In genomic region chr6:34239893-34240292, GRCh38 we compare ENCODE assay signal across 13 cellular contexts. TPM values are rescaled to one million over a fixed set of nuclear protein-coding genes. Genes with fewer than 3 reads are reported as not detected.
DNase-seq lines count a peak whose midpoint lies in the region; ATAC-seq and TF ChIP-seq lines count a peak whose summit lies in the region.
"Had no signal": no experiment of that assay in that cellular context is flagged by ENCODE, and none has a peak within 500 bp of the region (broad histone marks: within the 10 kb centered on the region; RNA-seq: fewer than 3 reads in every experiment).

No MANE protein-coding gene starts in this region.

- H3K4me3 Mint-ChIP-seq in activated T-cell treated with anti-CD3 and anti-CD28 coated beads, Interleukin-2, amount 50 U/mL, for 72 hours: peak overlapping the region; percentile 86 to 91
- no peak overlapping the region for H3K4me3 Mint-ChIP-seq in stimulated activated memory B cell treated with anti-CD40 and anti-IgM and Interleukin-4, amounts not matched to agents 10 μg/mL and 1 μg/mL and 100 μg/mL, for 72 hours

- peak overlapping the region; percentile 83 for H3K27ac Mint-ChIP-seq in activated T-cell treated with anti-CD3 and anti-CD28 coated beads, Interleukin-2, amount 50 U/mL, for 72 hours
- H3K27ac Mint-ChIP-seq in stimulated activated memory B cell treated with anti-CD40 and anti-IgM and Interleukin-4, amounts not matched to agents 10 μg/mL and 1 μg/mL and 100 μg/mL, for 72 hours: peak overlapping the region; percentile 88

- no peak overlapping the region for H2AFZ ChIP-seq in OCI-LY7 (ENCODE audit: low read length)

- DNase-seq in activated T-cell treated with anti-CD3 and anti-CD28 coated beads, Interleukin-2, amount 50 U/mL, for 72 hours: no peak
- DNase-seq in activated T-cell treated with anti-CD3 and anti-CD28 coated beads, Interleukin-2, amount 50 U/mL, for 1 hour: no peak
- DNase-seq in OCI-LY7 (ENCODE audit: low spot score) (no peak), epithelial cell of prostate (ENCODE audit: low read depth, low spot score) (no peak), omental fat pad (ENCODE audit: low spot score) (no peak), erythroblast (lab: John Stamatoyannopoulos, UW) (no peak), GDM1 (lab: John Stamatoyannopoulos, UW) (no peak)
- DNase-seq: AML-193, KG1, NCI-H510A treated with DMSO at 0.1 percent for 48 hours had no signal

- no peaks in the 10 kb centered on the region for H3K27me3 Mint-ChIP-seq in activated T-cell treated with anti-CD3 and anti-CD28 coated beads, Interleukin-2, amount 50 U/mL, for 72 hours (ENCODE audit: low read depth)
- H3K27me3 Mint-ChIP-seq in stimulated activated memory B cell treated with anti-CD40 and anti-IgM and Interleukin-4, amounts not matched to agents 10 μg/mL and 1 μg/mL and 100 μg/mL, for 72 hours: no peaks in the 10 kb centered on the region

- no peaks in the 10 kb centered on the region for H3K9me3 ChIP-seq in OCI-LY7 (ENCODE audit: low read length)
- H3K9me3 ChIP-seq: adrenal gland, left lung had no signal

- peaks cover 0 to 23% of the 10 kb centered on the region in 2 donors for H3K36me3 Mint-ChIP-seq in activated T-cell treated with anti-CD3 and anti-CD28 coated beads, Interleukin-2, amount 50 U/mL, for 72 hours (ENCODE audit: insufficient read depth in 2 of 2)
- H3K36me3 Mint-ChIP-seq in stimulated activated memory B cell treated with anti-CD40 and anti-IgM and Interleukin-4, amounts not matched to agents 10 μg/mL and 1 μg/mL and 100 μg/mL, for 72 hours: peaks cover 25% of the 10 kb centered on the region

- H3K9me2 ChIP-seq in OCI-LY7 (ENCODE audit: insufficient read depth, low read length): no peaks in the 10 kb centered on the region

- H3K27ac ChIP-seq in OCI-LY7 (ENCODE audit: low read depth, low read length, poor library complexity, severe bottlenecking): peak overlapping the region; percentile 91
- H3K27ac ChIP-seq in epithelial cell of prostate: peak overlapping the region; percentile 95
- H3K27ac ChIP-seq: adrenal gland, left lung had no signal

- peak overlapping the region; percentile 97 for H3K4me3 ChIP-seq in OCI-LY7 (ENCODE audit: low read depth, low read length, poor library complexity, severe bottlenecking)
- H3K4me3 ChIP-seq: adrenal gland, left lung had no signal

- H3K4me2 ChIP-seq in OCI-LY7 (ENCODE audit: low read length): peak overlapping the region; percentile 82

- H3K4me1 ChIP-seq in OCI-LY7 (ENCODE audit: insufficient read depth, low read length, poor library complexity, severe bottlenecking): peaks cover 66% of the 10 kb centered on the region

- H3K79me2 ChIP-seq in OCI-LY7 (ENCODE audit: insufficient read depth, low read depth, low read length): peaks cover 57% of the 10 kb centered on the region

- H3K36me3 ChIP-seq in OCI-LY7 (ENCODE audit: insufficient read depth, low read length): peaks cover 73% of the 10 kb centered on the region
- H3K36me3 ChIP-seq: adrenal gland had no signal

- TF ChIP-seq POLR2A in erythroblast (IDR thresholded peaks at IDR 0.05; ENCODE audit: low read length): no peak

- no peak for ATAC-seq in activated T-cell treated with anti-CD3 and anti-CD28 coated beads, Interleukin-2, amount 50 U/mL, for 72 hours (replicated peaks in 1 of 2)
- ATAC-seq in stimulated activated memory B cell treated with anti-CD40 and anti-IgM and Interleukin-4, amounts not matched to agents 10 μg/mL and 1 μg/mL and 100 μg/mL, for 72 hours: no peak
- ATAC-seq in omental fat pad (ENCODE audit: low FRiP score): no peak
- ATAC-seq: left lung had no signal

- CTCF ChIA-PET in OCI-LY7 (lab: Charles Lee; ENCODE audit: unreplicated experiment): no interaction called here

- BruUV-seq in OCI-LY7 (replicated peaks; lab: Mats Ljungman, UMichigan): no TSS peak

- intact Hi-C loops in OCI-LY7 (cut with micrococcal nuclease; ENCODE audit: unreplicated experiment): loop anchor here (10.0 kb wide), 1 partner anchor 435 kb away; no protein-coding TSS in a partner anchor

- H4K20me1 ChIP-seq in OCI-LY7 (ENCODE audit: insufficient read depth, low read length): peaks cover 42% of the 10 kb centered on the region

- peaks cover 74% of the 10 kb centered on the region for H3K4me1 Mint-ChIP-seq in activated T-cell treated with anti-CD3 and anti-CD28 coated beads, Interleukin-2, amount 50 U/mL, for 72 hours (ENCODE audit: low read depth)
- H3K4me1 Mint-ChIP-seq in stimulated activated memory B cell treated with anti-CD40 and anti-IgM and Interleukin-4, amounts not matched to agents 10 μg/mL and 1 μg/mL and 100 μg/mL, for 72 hours: peaks cover 77% of the 10 kb centered on the region

- H3K9me3 Mint-ChIP-seq in activated T-cell treated with anti-CD3 and anti-CD28 coated beads, Interleukin-2, amount 50 U/mL, for 72 hours: no peaks in the 10 kb centered on the region
- H3K9me3 Mint-ChIP-seq in stimulated activated memory B cell treated with anti-CD40 and anti-IgM and Interleukin-4, amounts not matched to agents 10 μg/mL and 1 μg/mL and 100 μg/mL, for 72 hours: no peaks in the 10 kb centered on the region

- no peak for TF ChIP-seq CTCF in OCI-LY7 (conservative IDR thresholded peaks at IDR 0.05; ENCODE audit: low read length)
- no peak for TF ChIP-seq CTCF in omental fat pad (IDR thresholded peaks at IDR 0.05)

- POLR2A ChIA-PET in OCI-LY7 (lab: Charles Lee): no interaction called here

RNA-seq across cellular contexts. Expression of gene HMGA1, which starts 3.2 kb away (rescaled TPM):
- total RNA-seq in activated T-cell treated with anti-CD3 and anti-CD28 coated beads, Interleukin-2, amount 50 U/mL, for 72 hours: 100 to 1,000 TPM; 454 to 573 TPM
- total RNA-seq in OCI-LY7 (2014; rRNA removed; shearing (Covaris generic)): 435 and 463 TPM in 2 replicates
- 736 and 764 TPM in 2 replicates for total RNA-seq in OCI-LY7 (2022)
- total RNA-seq in omental fat pad: 10 to 100 TPM; 15.6 to 80.7 (median 31.3) TPM

RNA-seq across cellular contexts. Expression of gene SMIM29, which starts 8.9 kb away (rescaled TPM):
- total RNA-seq in activated T-cell treated with anti-CD3 and anti-CD28 coated beads, Interleukin-2, amount 50 U/mL, for 72 hours: 10 to 100 TPM; 22.8 to 26.7 TPM
- total RNA-seq in OCI-LY7 (2014; rRNA removed; shearing (Covaris generic)): 14.1 and 17.3 TPM in 2 replicates
- total RNA-seq in OCI-LY7 (2022) (21.3 and 21.5 TPM in 2 replicates), omental fat pad (10 to 100 TPM; 11.8 to 23.8 (median 17.2) TPM)

Comparison
In these comparisons a context has a peak if more than half of its experiments do, and no peak if none do; other contexts are left out.
1. RNA of gene HMGA1, which starts 3.2 kb away (total RNA-seq): 435 to 764 TPM in OCI-LY7 and 454 to 573 TPM in activated T-cell treated with anti-CD3 and anti-CD28 coated beads, Interleukin-2, amount 50 U/mL, for 72 hours; 15.6 to 80.7 TPM in omental fat pad; every median in the first group is over 4 times any median in the second.